Comparison of ENCODE assay signal across 8 cellular contexts in genomic region chr1:150765229-150765976, GRCh38. TPM values are rescaled to one million over a fixed set of nuclear protein-coding genes. Genes with fewer than 3 reads are reported as not detected.
A peak's percentile ranks its signal among the peaks of the same experiment; 100 is the strongest.
DNase-seq lines count a peak whose midpoint lies in the region; ATAC-seq and FAIRE-seq lines count a peak whose summit lies in the region.

Gene CTSS, minus strand, starts transcription at chr1:150765778. Its CDS starts 1,015 bp downstream, at chr1:150764763.

- H3K27me3 Mint-ChIP-seq in activated naive CD4-positive, alpha-beta T cell treated with anti-CD3 and anti-CD28 coated beads, Interleukin-2, amount 50 U/mL, for 24 hours = no peaks in the 10 kb centered on the region
- peaks cover 0 to 8% (median 0%) of the 10 kb centered on the region in 5 donors for H3K27me3 Mint-ChIP-seq in naive thymus-derived CD4-positive, alpha-beta T cell

- intact Hi-C loops in naive thymus-derived CD4-positive, alpha-beta T cell (cut with micrococcal nuclease) = loop anchor here (1.0 to 10.0 kb wide), 9 partner anchors 49 to 203 kb away; partner anchors contain the start of genes GOLPH3L (in 2 of the 2), ARNT (in 1 of the 2), ENSA (in 1 of the 2) and SETDB1 (in 1 of the 2)

- CTCF ChIA-PET in naive thymus-derived CD4-positive, alpha-beta T cell (lab: Charles Lee) = interaction anchor here (0.6 to 1.3 kb wide), 5 partner anchors 157 to 252 kb away, joined by 3 to 5 read pairs (median 4); partner anchors contain the start of gene MINDY1

- H3K27me3 ChIP-seq in naive thymus-derived CD4-positive, alpha-beta T cell (ENCODE audit: control insufficient read depth in 2 of 2, insufficient read depth in 2 of 2, low read length in 2 of 2) = no peaks in the 10 kb centered on the region
- H3K27me3 ChIP-seq in HAP-1 (ENCODE audit: low read depth) = peaks cover 4% of the 10 kb centered on the region; the same call in 1 of the 2 replicates

- POLR2A ChIA-PET in naive thymus-derived CD4-positive, alpha-beta T cell (lab: Charles Lee) = interaction anchor here (0.6 to 2.8 kb wide), 10 partner anchors 12 to 1023 kb away, joined by 3 to 14 read pairs (median 4); partner anchors contain the start of genes GOLPH3L and RPRD2

- in situ Hi-C loops in HAP-1 (cut with MboI; ENCODE audit: low sequenced_read_pairs) = no loop called here

- no peak for DNase-seq in activated naive CD4-positive, alpha-beta T cell (lab: John Stamatoyannopoulos, UW)
- peak; percentile 37 for DNase-seq in RCC 7860 (ENCODE audit: low spot score)
- peak; percentile 26 to 33 for DNase-seq in dermis microvascular lymphatic vessel endothelial cell (ENCODE audit: low read depth in 2 of 2)
- DNase-seq in naive thymus-derived CD4-positive, alpha-beta T cell = peak in 6 of 9 donors; percentile 37 to 55 (median 43)
- DNase-seq in HuH-7 (ENCODE audit: low spot score) = no peak
- no peak for DNase-seq in HAP-1 (ENCODE audit: low spot score in 2 of 2)

- H3K4me1 ChIP-seq in naive thymus-derived CD4-positive, alpha-beta T cell (ENCODE audit: control insufficient read depth in 2 of 2, insufficient read depth in 2 of 2, low read length in 2 of 2) = peaks cover 9 to 14% of the 10 kb centered on the region in 2 donors
- peaks cover 2% of the 10 kb centered on the region; the same call in 1 of the 2 replicates for H3K4me1 ChIP-seq in HAP-1

- peaks cover 12% of the 10 kb centered on the region for H3K36me3 Mint-ChIP-seq in activated naive CD4-positive, alpha-beta T cell treated with anti-CD3 and anti-CD28 coated beads, Interleukin-2, amount 50 U/mL, for 24 hours
- peaks cover 5 to 29% (median 19%) of the 10 kb centered on the region in 5 donors for H3K36me3 Mint-ChIP-seq in naive thymus-derived CD4-positive, alpha-beta T cell

- ATAC-seq in HG02981 (IDR thresholded peaks at IDR 0.05; ENCODE audit: unreplicated experiment) = peak; percentile 83
- ATAC-seq in naive thymus-derived CD4-positive, alpha-beta T cell = peak; percentile 86

- no peaks in the 10 kb centered on the region for H3K9me3 ChIP-seq in naive thymus-derived CD4-positive, alpha-beta T cell (ENCODE audit: control insufficient read depth in 2 of 3, low read length in 3 of 3)
- H3K9me3 ChIP-seq in HAP-1 = no peaks in the 10 kb centered on the region

- H3K4me1 Mint-ChIP-seq in activated naive CD4-positive, alpha-beta T cell treated with anti-CD3 and anti-CD28 coated beads, Interleukin-2, amount 50 U/mL, for 24 hours = peaks cover 68% of the 10 kb centered on the region
- peaks cover 37 to 68% (median 53%) of the 10 kb centered on the region in 7 donors for H3K4me1 Mint-ChIP-seq in naive thymus-derived CD4-positive, alpha-beta T cell

- H3K27ac ChIP-seq in naive thymus-derived CD4-positive, alpha-beta T cell (ENCODE audit: low read depth, low read length) = peak within 1 kb of the TSS; percentile 82

- no peaks in the 10 kb centered on the region for H3K9me3 Mint-ChIP-seq in activated naive CD4-positive, alpha-beta T cell treated with anti-CD3 and anti-CD28 coated beads, Interleukin-2, amount 50 U/mL, for 24 hours
- H3K9me3 Mint-ChIP-seq in naive thymus-derived CD4-positive, alpha-beta T cell = peaks cover 0 to 3% (median 0%) of the 10 kb centered on the region in 11 donors

- no peak for FAIRE-seq in RCC 7860 (lab: Jason Lieb, UNC)

- peak within 1 kb of the TSS; percentile 98 for H3K27ac Mint-ChIP-seq in activated naive CD4-positive, alpha-beta T cell treated with anti-CD3 and anti-CD28 coated beads, Interleukin-2, amount 50 U/mL, for 24 hours
- H3K27ac Mint-ChIP-seq in naive thymus-derived CD4-positive, alpha-beta T cell = peak within 1 kb of the TSS; percentile 83 to 99 (median 96)

- peak within 1 kb of the TSS; percentile 60 for H3K4me3 ChIP-seq in naive thymus-derived CD4-positive, alpha-beta T cell (ENCODE audit: low read length)
- no peak within 1 kb of the TSS for H3K4me3 ChIP-seq in HAP-1

- H3K4me3 Mint-ChIP-seq in activated naive CD4-positive, alpha-beta T cell treated with anti-CD3 and anti-CD28 coated beads, Interleukin-2, amount 50 U/mL, for 24 hours = peak within 1 kb of the TSS; percentile 99
- peak within 1 kb of the TSS; percentile 87 to 98 (median 93) for H3K4me3 Mint-ChIP-seq in naive thymus-derived CD4-positive, alpha-beta T cell

- H3K36me3 ChIP-seq in naive thymus-derived CD4-positive, alpha-beta T cell (ENCODE audit: control insufficient read depth in 2 of 3, insufficient read depth in 3 of 3, low read length in 3 of 3) = peaks cover 0 to 6% (median 0%) of the 10 kb centered on the region in 3 experiments
- H3K36me3 ChIP-seq in HAP-1 (replicated peaks) = no peaks in the 10 kb centered on the region

RNA-seq across cellular contexts. Expression of gene CTSS, which starts in this region (rescaled TPM):
- total RNA-seq in dermis microvascular lymphatic vessel endothelial cell = 27.9 and 51.7 TPM in 2 replicates
- total RNA-seq in naive thymus-derived CD4-positive, alpha-beta T cell = 1,000 to 10,000 TPM in 1 of 5 experiments, 100 to 1,000 TPM in 3, 10 to 100 TPM in 1; 91.1 to 1,020 (median 106) TPM
- polyA plus RNA-seq in naive thymus-derived CD4-positive, alpha-beta T cell = 100 to 1,000 TPM; 102 to 131 TPM

Comparison
In these comparisons a context has a peak if more than half of its experiments do, and no peak if none do; other contexts are left out.
1. DNase-seq: peak in RCC 7860 (single experiment), dermis microvascular lymphatic vessel endothelial cell (2 of 2) and naive thymus-derived CD4-positive, alpha-beta T cell (6 of 9); none in activated naive CD4-positive, alpha-beta T cell (0 of 4), HuH-7 (single experiment) and HAP-1 (0 of 2).